9 cellular contexts compared by ENCODE assay signal in the genomic region with DNA sequence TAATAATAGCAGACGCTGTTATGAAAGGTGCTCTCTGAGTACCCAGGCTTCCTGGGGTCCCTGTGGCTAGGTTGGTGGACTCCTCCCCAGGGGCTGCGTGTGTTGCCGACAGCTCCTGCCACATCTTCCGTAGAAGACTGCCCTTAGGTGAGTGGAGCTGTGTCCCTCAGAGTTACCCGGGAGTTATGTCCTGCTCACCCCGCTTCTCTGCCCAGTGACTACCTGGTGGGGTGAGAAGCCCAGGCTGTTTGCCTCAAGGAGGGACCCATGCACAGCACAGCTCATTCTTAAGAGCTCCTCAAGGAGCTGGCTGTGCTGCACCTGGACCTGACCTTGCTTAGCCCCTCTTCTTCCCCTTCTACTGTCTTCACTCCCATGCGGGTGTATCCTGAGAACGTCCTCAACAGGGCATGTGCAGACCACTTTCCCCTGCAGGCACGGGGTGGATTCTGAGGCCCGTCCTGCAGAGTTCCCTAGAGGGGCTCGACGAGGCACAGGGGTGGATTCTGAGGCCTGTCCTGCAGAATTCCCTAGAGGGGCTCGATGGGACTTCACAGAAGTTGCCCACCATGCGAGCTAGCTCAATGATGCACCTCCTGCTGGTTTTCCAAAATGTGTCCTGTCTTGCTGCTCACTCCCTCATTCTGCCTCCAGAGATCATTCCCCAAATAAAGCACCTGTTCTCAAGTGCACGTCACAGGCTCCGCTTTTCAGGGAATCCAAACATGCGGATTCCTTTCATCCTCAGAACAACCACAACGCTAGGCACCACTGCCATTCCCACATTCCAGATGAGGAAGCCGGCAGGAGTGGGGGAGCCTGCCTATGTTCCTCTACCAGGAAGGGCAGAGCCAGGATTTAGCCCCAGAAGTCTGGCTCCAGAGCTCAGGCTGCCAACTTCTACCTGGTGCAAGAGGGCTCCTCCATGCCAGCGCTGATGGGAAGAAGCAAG.
"Had no signal": no experiment of that assay in that cellular context is flagged by ENCODE, and none has a peak within 500 bp of the region (broad histone marks: within the 10 kb centered on the region; RNA-seq: fewer than 3 reads in every experiment).

No MANE protein-coding gene starts in this region.

- H3K9me3 ChIP-seq: HAP-1 had no signal

- H3K36me3 Mint-ChIP-seq: IgD-negative memory B cell had no signal

- H3K9me3 Mint-ChIP-seq: IgD-negative memory B cell had no signal

- H3K4me1 Mint-ChIP-seq: IgD-negative memory B cell had no signal

- DNase-seq: GM23248, GOT3, H7, HFFc6 had no signal

- H3K27ac ChIP-seq: GM23248, HL-60 had no signal

- H3K36me3 ChIP-seq: HAP-1 had no signal

- H3K4me1 ChIP-seq: HAP-1 had no signal

- H3K4me3 Mint-ChIP-seq: HFFc6, IgD-negative memory B cell had no signal

- H3K27me3 Mint-ChIP-seq: IgD-negative memory B cell had no signal

- H3K27ac Mint-ChIP-seq: HFFc6 had no signal

- H3K4me3 ChIP-seq: GM23248, HAP-1 had no signal

- ATAC-seq: HCT116, HepG2 had no signal
